ENCODE assay signal across 1 cellular context in the genomic region with DNA sequence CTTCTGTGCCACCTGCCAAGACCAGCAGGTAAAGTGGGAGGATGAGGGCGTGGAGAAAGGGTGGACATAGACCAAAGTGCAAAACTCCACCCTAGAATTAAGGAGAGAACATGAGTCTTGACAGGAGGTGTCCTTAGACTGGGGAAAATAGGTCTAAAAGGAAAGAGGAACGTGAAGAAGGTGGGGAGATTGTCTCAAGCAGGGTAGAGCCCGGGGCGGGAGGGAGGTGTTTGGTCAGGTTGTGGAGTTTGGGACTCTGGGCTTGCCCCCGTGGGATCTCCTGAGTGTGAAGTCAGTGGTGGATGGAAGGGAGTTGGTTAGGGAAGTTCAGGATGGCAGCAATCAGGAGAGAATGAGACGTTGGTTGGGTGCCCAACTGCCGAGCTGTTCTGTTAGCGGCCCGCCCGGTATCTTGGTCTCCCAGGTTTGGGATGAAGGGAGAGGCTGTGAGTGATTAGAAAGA.
TF ChIP-seq lines count a peak whose summit lies in the region.

No MANE protein-coding gene starts in this region.

TF ChIP-seq in WTC11, 78 proteins besides CTCF, POLR2A, EP300 and RAD21 (continued from another document):
- TF ChIP-seq, protein P1, sequence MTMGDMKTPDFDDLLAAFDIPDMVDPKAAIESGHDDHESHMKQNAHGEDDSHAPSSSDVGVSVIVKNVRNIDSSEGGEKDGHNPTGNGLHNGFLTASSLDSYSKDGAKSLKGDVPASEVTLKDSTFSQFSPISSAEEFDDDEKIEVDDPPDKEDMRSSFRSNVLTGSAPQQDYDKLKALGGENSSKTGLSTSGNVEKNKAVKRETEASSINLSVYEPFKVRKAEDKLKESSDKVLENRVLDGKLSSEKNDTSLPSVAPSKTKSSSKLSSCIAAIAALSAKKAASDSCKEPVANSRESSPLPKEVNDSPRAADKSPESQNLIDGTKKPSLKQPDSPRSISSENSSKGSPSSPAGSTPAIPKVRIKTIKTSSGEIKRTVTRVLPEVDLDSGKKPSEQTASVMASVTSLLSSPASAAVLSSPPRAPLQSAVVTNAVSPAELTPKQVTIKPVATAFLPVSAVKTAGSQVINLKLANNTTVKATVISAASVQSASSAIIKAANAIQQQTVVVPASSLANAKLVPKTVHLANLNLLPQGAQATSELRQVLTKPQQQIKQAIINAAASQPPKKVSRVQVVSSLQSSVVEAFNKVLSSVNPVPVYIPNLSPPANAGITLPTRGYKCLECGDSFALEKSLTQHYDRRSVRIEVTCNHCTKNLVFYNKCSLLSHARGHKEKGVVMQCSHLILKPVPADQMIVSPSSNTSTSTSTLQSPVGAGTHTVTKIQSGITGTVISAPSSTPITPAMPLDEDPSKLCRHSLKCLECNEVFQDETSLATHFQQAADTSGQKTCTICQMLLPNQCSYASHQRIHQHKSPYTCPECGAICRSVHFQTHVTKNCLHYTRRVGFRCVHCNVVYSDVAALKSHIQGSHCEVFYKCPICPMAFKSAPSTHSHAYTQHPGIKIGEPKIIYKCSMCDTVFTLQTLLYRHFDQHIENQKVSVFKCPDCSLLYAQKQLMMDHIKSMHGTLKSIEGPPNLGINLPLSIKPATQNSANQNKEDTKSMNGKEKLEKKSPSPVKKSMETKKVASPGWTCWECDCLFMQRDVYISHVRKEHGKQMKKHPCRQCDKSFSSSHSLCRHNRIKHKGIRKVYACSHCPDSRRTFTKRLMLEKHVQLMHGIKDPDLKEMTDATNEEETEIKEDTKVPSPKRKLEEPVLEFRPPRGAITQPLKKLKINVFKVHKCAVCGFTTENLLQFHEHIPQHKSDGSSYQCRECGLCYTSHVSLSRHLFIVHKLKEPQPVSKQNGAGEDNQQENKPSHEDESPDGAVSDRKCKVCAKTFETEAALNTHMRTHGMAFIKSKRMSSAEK (CRISPR knock-in tag; IDR thresholded peaks at IDR 0.05; ENCODE audit: borderline replicate concordance), result no peak
- TF ChIP-seq JUN (CRISPR knock-in tag; IDR thresholded peaks at IDR 0.05) (no peak), NR3C1 (CRISPR knock-in tag; conservative IDR thresholded peaks at IDR 0.05; ENCODE audit: low read depth) (no peak), ELF4 (CRISPR knock-in tag; IDR thresholded peaks at IDR 0.05; ENCODE audit: low read depth) (no peak), RORB (CRISPR knock-in tag; IDR thresholded peaks at IDR 0.05) (no peak)
- TF ChIP-seq, protein P2, sequence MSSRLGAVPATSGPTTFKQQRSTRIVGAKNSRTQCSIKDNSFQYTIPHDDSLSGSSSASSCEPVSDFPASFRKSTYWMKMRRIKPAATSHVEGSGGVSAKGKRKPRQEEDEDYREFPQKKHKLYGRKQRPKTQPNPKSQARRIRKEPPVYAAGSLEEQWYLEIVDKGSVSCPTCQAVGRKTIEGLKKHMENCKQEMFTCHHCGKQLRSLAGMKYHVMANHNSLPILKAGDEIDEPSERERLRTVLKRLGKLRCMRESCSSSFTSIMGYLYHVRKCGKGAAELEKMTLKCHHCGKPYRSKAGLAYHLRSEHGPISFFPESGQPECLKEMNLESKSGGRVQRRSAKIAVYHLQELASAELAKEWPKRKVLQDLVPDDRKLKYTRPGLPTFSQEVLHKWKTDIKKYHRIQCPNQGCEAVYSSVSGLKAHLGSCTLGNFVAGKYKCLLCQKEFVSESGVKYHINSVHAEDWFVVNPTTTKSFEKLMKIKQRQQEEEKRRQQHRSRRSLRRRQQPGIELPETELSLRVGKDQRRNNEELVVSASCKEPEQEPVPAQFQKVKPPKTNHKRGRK (CRISPR knock-in tag; IDR thresholded peaks at IDR 0.05; ENCODE audit: borderline replicate concordance), result no peak
TF ChIP-seq in WTC11: peak in this region for 0.
